ENCODE assay signal across 1 cellular context in genomic region chr3:151879037-151879436, GRCh38.
TF ChIP-seq lines count a peak whose summit lies in the region.

No MANE protein-coding gene starts in this region.

TF ChIP-seq in GM12878, 131 proteins besides CTCF, POLR2A, EP300 and RAD21:
- TF ChIP-seq FOXK2 (IDR thresholded peaks at IDR 0.05) (no peak), SP1 (IDR thresholded peaks at IDR 0.05; ENCODE audit: low read depth, low read length) (no peak), E2F4 (IDR thresholded peaks at IDR 0.05; ENCODE audit: low read depth, low read length) (no peak), SKIL (IDR thresholded peaks at IDR 0.05; ENCODE audit: low read depth, poor library complexity, severe bottlenecking) (no peak), FOS (IDR thresholded peaks at IDR 0.05; ENCODE audit: borderline replicate concordance, extremely low read depth, insufficient read length) (no peak), ETV6 (conservative IDR thresholded peaks at IDR 0.05 in 1 of 2, IDR thresholded peaks at IDR 0.05 in 1 of 2; ENCODE audit: borderline replicate concordance in 1 of 2, low read depth in 1 of 2) (no peak), GABPA (IDR thresholded peaks at IDR 0.05; ENCODE audit: low read depth) (no peak), ZZZ3 (IDR thresholded peaks at IDR 0.05; ENCODE audit: control insufficient read depth, insufficient read length, low read depth) (no peak), CHD4 (IDR thresholded peaks at IDR 0.05) (no peak), HDGF (IDR thresholded peaks at IDR 0.05) (no peak), ZNF622 (IDR thresholded peaks at IDR 0.05) (no peak), RB1 (IDR thresholded peaks at IDR 0.05; ENCODE audit: borderline replicate concordance) (no peak), EED (IDR thresholded peaks at IDR 0.05; ENCODE audit: low read depth) (no peak), ATF7 (IDR thresholded peaks at IDR 0.05; ENCODE audit: low read depth) (no peak)
